In the genomic region with DNA sequence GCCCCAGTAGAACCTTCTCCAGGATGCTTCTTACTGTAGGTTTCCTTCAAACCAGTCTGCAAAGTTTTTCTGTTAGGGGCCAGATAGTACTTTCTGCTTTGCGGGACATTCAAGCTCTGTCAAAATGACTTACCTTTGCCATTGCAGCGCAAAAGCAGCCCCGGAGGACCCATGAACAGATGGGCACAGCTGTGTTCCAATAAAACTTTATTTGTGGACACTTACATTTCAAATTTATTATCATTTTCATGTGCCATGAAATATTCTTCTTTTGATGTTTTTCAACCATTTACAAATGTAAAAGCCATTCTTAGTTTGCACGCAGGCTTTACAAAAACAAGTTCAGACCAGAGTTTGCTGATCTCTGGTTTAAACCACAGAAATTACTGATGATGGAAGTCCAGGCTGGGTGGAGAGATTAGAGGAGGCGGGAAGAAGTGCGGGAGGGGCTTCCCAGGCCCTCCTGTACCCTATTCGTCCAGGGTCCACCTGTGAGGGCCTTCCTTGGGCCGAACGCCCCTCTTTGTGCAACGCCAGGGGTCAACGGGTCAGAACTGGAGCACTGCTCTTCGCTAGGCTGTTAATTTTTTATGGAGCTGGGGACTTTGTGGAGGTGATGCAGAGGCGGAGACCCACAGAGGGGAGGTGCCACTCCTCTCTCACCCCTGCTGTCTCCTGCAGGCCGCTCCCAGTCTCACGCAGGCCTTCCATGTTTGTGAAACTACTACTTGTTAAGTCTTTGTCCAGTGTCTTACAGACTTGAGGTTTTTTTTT, we compare ENCODE assay signal across 22 cellular contexts. TPM values are rescaled to one million over a fixed set of nuclear protein-coding genes. Genes with fewer than 3 reads are reported as not detected.
DNase-seq lines count a peak whose midpoint lies in the region; FAIRE-seq and TF ChIP-seq lines count a peak whose summit lies in the region.
"Had no signal": no experiment of that assay in that cellular context is flagged by ENCODE, and none has a peak within 500 bp of the region (broad histone marks: within the 10 kb centered on the region; RNA-seq: fewer than 3 reads in every experiment).

No MANE protein-coding gene starts in this region.

- H3K9me3 Mint-ChIP-seq in H9 (peaks cover 12 to 14% of the 10 kb centered on the region in 2 experiments), nephron (peaks cover 20% of the 10 kb centered on the region)

- FAIRE-seq in GM19239 (lab: Jason Lieb, UNC): no peak
- FAIRE-seq: GM12892, RCC 7860 had no signal

- H3K18ac ChIP-seq in H9 (ENCODE audit: insufficient read length, low read depth, low read length): no peak overlapping the region

- no peak overlapping the region for H3K23ac ChIP-seq in H9 (ENCODE audit: insufficient read length, low read depth, low read length)

- H3K4me3 ChIP-seq in WERI-Rb-1 (ENCODE audit: low read depth, low read length) (no peak overlapping the region), GM23248 (no peak overlapping the region)
- H3K4me3 ChIP-seq: HAP-1, SJCRH30 had no signal

- H3K27ac Mint-ChIP-seq in H9 (no peak overlapping the region), nephron (peak overlapping the region in 2 of 3 experiments; percentile 31 to 65)

- no peak overlapping the region for H4K91ac ChIP-seq in H9 (ENCODE audit: insufficient read length, low read depth, low read length)

- H3K4me1 ChIP-seq in H9 (ENCODE audit: insufficient read depth, low read length) (no peaks in the 10 kb centered on the region), GM23248 (ENCODE audit: insufficient read depth) (no peaks in the 10 kb centered on the region)

- no peak overlapping the region for H2BK20ac ChIP-seq in H9 (ENCODE audit: low read depth, low read length, poor library complexity, severe bottlenecking)

- no peak overlapping the region for H3K9ac ChIP-seq in H9 (ENCODE audit: extremely low read depth, insufficient read length, low read length)
- H3K9ac ChIP-seq in GM23248: no peak overlapping the region

- no peaks in the 10 kb centered on the region for H3K79me1 ChIP-seq in H9 (ENCODE audit: insufficient read depth, low read depth, low read length, poor library complexity, severe bottlenecking)

- TF ChIP-seq CTCF in H9 (conservative IDR thresholded peaks at IDR 0.05) (no peak), WERI-Rb-1 (IDR thresholded peaks at IDR 0.05; ENCODE audit: low read depth, low read length) (no peak), nephron (IDR thresholded peaks at IDR 0.05; ENCODE audit: unreplicated experiment in 3 of 3) (no peak), GM20000 (IDR thresholded peaks at IDR 0.05; ENCODE audit: extremely low read depth, missing control alignments) (no peak)

- H3K4me3 Mint-ChIP-seq in H9: no peak overlapping the region
- H3K4me3 Mint-ChIP-seq in nephron: no peak overlapping the region

- peaks cover 8 to 22% of the 10 kb centered on the region in 2 experiments for H3K4me1 Mint-ChIP-seq in H9
- H3K4me1 Mint-ChIP-seq in nephron: peaks cover 4% of the 10 kb centered on the region

- H2BK120ac ChIP-seq in H9 (ENCODE audit: low read depth, low read length, poor library complexity, severe bottlenecking): no peak overlapping the region

- H3K27ac ChIP-seq in H9 (ENCODE audit: insufficient read length, low read depth, low read length) (no peak overlapping the region), WERI-Rb-1 (no peak overlapping the region), GM23248 (no peak overlapping the region)
- H3K27ac ChIP-seq: SJCRH30 had no signal

- H4K20me1 ChIP-seq in H9 (ENCODE audit: control insufficient read depth, insufficient read depth, insufficient read length) (no peaks in the 10 kb centered on the region), GM23248 (ENCODE audit: insufficient read depth) (no peaks in the 10 kb centered on the region)

- H3K4ac ChIP-seq in H9 (ENCODE audit: low read depth, low read length): no peak overlapping the region

- H3K4me2 ChIP-seq in H9 (ENCODE audit: insufficient read depth, insufficient read length, low read length): no peak overlapping the region
- no peak overlapping the region for H3K4me2 ChIP-seq in GM23248 (ENCODE audit: unreplicated experiment)

- no CpG with 5 or more reads among the region's 15 CpGs for WGBS in H9 (ENCODE audit: extremely low coverage, insufficient read length, low lambda C conversion rate)
- WGBS in GM23248 (ENCODE audit: low coverage in 1 of 2, low lambda C conversion rate in 2 of 2, missing lambda C conversion rate in 2 of 2), 2 experiments: 80 to 84% methylated on average over 15 of the region's 15 CpGs

- in situ Hi-C loops in GM23248 (cut with MboI): no loop called here

- H3F3A ChIP-seq in GM23248 (ENCODE audit: insufficient read depth): no peaks in the 10 kb centered on the region

- no peak overlapping the region for H4K8ac ChIP-seq in H9 (replicated peaks; ENCODE audit: insufficient read length, low read depth, low read length)

- peaks cover 4% of the 10 kb centered on the region for H3K23me2 ChIP-seq in H9 (ENCODE audit: insufficient read length, low read depth, low read length, poor library complexity, severe bottlenecking)

- H2BK12ac ChIP-seq in H9 (ENCODE audit: insufficient read length, low read depth, low read length): no peak overlapping the region

- no peak overlapping the region for H3K14ac ChIP-seq in H9 (ENCODE audit: insufficient read depth, low read length)

- H3K9me2 ChIP-seq in GM23248 (ENCODE audit: insufficient read depth): no peaks in the 10 kb centered on the region

- H3K79me2 ChIP-seq in H9 (ENCODE audit: insufficient read depth, low read length): no peaks in the 10 kb centered on the region
- H3K79me2 ChIP-seq in GM23248 (ENCODE audit: insufficient read depth): no peaks in the 10 kb centered on the region

- no peak overlapping the region for H3T11ph ChIP-seq in H9 (ENCODE audit: low read length)

- no peak overlapping the region for H2BK15ac ChIP-seq in H9 (ENCODE audit: low read depth, low read length)

- H3K9me3 ChIP-seq in H9 (ENCODE audit: control insufficient read depth, low read depth, low read length) (no peaks in the 10 kb centered on the region), WERI-Rb-1 (ENCODE audit: severe bottlenecking) (peaks cover 11% of the 10 kb centered on the region), GM23248 (ENCODE audit: low read depth) (peaks cover 5% of the 10 kb centered on the region)

- H3K27me3 ChIP-seq in H9 (ENCODE audit: insufficient read depth, low read length) (no peaks in the 10 kb centered on the region; the same call in 1 of the 2 replicates), WERI-Rb-1 (ENCODE audit: insufficient read depth, low read depth, severe bottlenecking) (no peaks in the 10 kb centered on the region), GM23248 (replicated peaks; ENCODE audit: insufficient read depth) (no peaks in the 10 kb centered on the region)
- H3K27me3 ChIP-seq: SJCRH30 had no signal

- DNase-seq in H9: peak; percentile 35
- peak; percentile 18 for DNase-seq in WERI-Rb-1
- peak; percentile 60 for DNase-seq in left kidney (ENCODE audit: low read depth, low spot score)
- DNase-seq in GM20000 (ENCODE audit: low spot score): no peak
- DNase-seq in GM19239 (ENCODE audit: insufficient read length, low spot score): no peak
- DNase-seq in GM23248: no peak
- DNase-seq: Calu3, DMS79 treated with DMSO at 0.1 percent for 48 hours, GF-D8, Kasumi-1, NCI-H1092 treated with DMSO at 0.1 percent for 48 hours, NCI-H1436 treated with DMSO at 0.1 percent for 48 hours, NCI-H1930, NCI-H446, NCI-H524 treated with DMSO at 0.1 percent for 48 hours, NCI-H774, SJCRH30 had no signal

- no peak overlapping the region for H2AK5ac ChIP-seq in H9 (ENCODE audit: insufficient read length, low read length)

- H3K27me3 Mint-ChIP-seq in H9 (ENCODE audit: low read depth) (peaks cover 52% of the 10 kb centered on the region), nephron (ENCODE audit: low read depth) (peaks cover 48% of the 10 kb centered on the region)

- H3K36me3 ChIP-seq in WERI-Rb-1 (no peaks in the 10 kb centered on the region), GM23248 (ENCODE audit: low read depth) (no peaks in the 10 kb centered on the region)
- H3K36me3 ChIP-seq: HAP-1, SJCRH30 had no signal

- H3K36me3 Mint-ChIP-seq in H9 (ENCODE audit: insufficient read depth in 1 of 3, low read depth in 3 of 3): peaks cover 0 to 14% (median 4%) of the 10 kb centered on the region in 3 experiments; a peak in 4 of 7 replicates
- peaks cover 8% of the 10 kb centered on the region for H3K36me3 Mint-ChIP-seq in nephron (ENCODE audit: low read depth)

- no peak overlapping the region for H4K5ac ChIP-seq in H9 (ENCODE audit: insufficient read length, low read depth, low read length)

- H2AFZ ChIP-seq in H9 (ENCODE audit: low read length) (no peak overlapping the region), GM23248 (no peak overlapping the region)

- H3K56ac ChIP-seq in H9 (ENCODE audit: insufficient read length, low read depth, low read length): no peak overlapping the region

- H2BK5ac ChIP-seq in H9 (ENCODE audit: insufficient read length, low read length): no peak overlapping the region

RNA-seq across cellular contexts. Expression of gene ASS1, which starts 7.6 kb away (rescaled TPM):
- 118 and 122 TPM in 2 replicates for total RNA-seq in H9 (2021)
- 182 and 216 TPM in 2 replicates for total RNA-seq in GM23248 (2014; rRNA removed; shearing (Covaris generic))
- 120 and 124 TPM in 2 replicates for polyA plus RNA-seq in GM23248 (2016; fragmentation: Nextera tagmentation; extraction: Ambion mirVana)
- total RNA-seq: A172 had no signal

Comparison
In these comparisons a context has a peak if more than half of its experiments do, and no peak if none do; other contexts are left out.
1. DNase-seq: peak in H9 (single experiment), WERI-Rb-1 (single experiment) and left kidney (single experiment); none in GM20000 (single experiment), GM19239 (single experiment) and GM23248 (single experiment).
2. H3K27ac Mint-ChIP-seq: peak in nephron (2 of 3); none in H9 (0 of 3).